ENCODE assay signal across 8 cellular contexts in the genomic region with DNA sequence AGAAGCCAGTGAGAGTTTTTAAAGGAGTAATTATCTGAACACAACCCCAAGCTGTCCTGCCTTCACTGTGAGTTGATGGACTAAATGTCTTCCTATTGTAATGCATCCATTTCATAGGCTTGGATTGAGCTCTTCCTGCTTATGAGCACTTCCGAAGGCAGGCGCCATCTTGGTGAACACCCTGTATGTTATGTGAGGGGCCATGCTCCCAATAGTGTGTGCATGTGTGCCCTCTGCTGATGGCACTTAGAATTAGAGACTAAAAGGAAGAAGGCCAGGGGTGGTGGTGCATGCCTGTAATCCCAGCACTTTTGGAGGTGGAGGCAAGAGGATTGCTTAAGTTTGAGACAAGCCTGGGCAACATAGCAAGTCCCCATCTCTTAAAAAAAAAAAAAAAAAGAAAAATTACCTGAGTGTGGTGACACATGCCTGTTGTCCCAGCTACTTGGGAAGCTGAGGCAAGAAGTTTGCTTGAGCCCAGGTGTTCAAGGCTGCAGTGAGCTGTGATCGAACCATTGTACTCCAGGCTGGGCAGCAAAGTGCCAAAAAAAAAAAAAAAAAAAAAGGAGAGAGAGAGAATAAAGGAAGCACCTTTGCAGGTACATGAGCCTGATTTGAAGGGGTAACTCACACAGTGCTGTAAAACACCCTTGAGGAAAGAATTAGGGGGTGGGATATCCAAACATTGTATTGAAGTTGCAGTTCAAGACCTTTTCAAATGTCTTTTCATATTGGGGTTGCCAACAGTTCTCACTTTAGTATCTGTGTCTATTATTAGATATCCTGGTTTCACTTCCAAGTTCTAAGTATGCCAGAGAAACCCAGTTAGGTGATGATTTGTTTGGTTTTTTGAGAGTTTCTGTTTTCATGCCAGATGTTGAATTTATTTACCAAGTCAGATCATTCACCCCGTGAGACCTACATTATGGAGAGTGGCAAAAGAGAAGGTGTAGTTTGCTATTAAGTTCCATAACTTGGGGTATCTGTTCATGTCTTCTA.
A peak's percentile ranks its signal among the peaks of the same experiment; 100 is the strongest.
DNase-seq lines count a peak whose midpoint lies in the region; ATAC-seq, FAIRE-seq and TF ChIP-seq lines count a peak whose summit lies in the region.

No MANE protein-coding gene starts in this region.

- no peak overlapping the region for H3K9ac ChIP-seq in K562 (ENCODE audit: insufficient read depth in 1 of 2, low read depth in 2 of 2, low read length in 2 of 2)

- ATAC-seq in HG02642 (IDR thresholded peaks at IDR 0.05; ENCODE audit: poor library complexity, unreplicated experiment) (peak; percentile 52), K562 (peak; percentile 74)

- TF ChIP-seq POLR2A in K562 (conservative IDR thresholded peaks at IDR 0.05): no peak
- TF ChIP-seq POLR2A in vagina (IDR thresholded peaks at IDR 0.05): no peak

- H2AFZ ChIP-seq in K562 (ENCODE audit: low read depth, low read length) (no peak overlapping the region), osteoblast (ENCODE audit: low read length) (no peak overlapping the region)

- no TSS peak for BruUV-seq in K562 (replicated peaks; lab: Mats Ljungman, UMichigan)

- H3K27ac ChIP-seq in K562 (ENCODE audit: extremely low read depth, low read depth, low read length) (no peak overlapping the region), osteoblast (ENCODE audit: low read depth, low read length) (peak overlapping the region; percentile 91), vagina (no peak overlapping the region)

- CTCF ChIA-PET in K562 (lab: Yijun Ruan, JAX; ENCODE audit: low intra/inter-chr PET ratio): no interaction called here

- POLR2A ChIA-PET in K562 (lab: Yijun Ruan, JAX): no interaction called here

- DNase-seq in BE2C: peak; percentile 49
- DNase-seq in GM13977 (ENCODE audit: low spot score): peak; percentile 32
- peak; percentile 8 for DNase-seq in NCI-H2029 (lab: John Stamatoyannopoulos, UW)
- peak in 2 of 4 experiments; percentile 12 to 22 for DNase-seq in K562 (ENCODE audit: extremely low read depth in 1 of 4, low spot score in 3 of 4)
- no peak for DNase-seq in osteoblast (ENCODE audit: insufficient read length, low spot score, missing footprints)
- no peak for DNase-seq in activated effector memory CD4-positive, alpha-beta T cell treated with anti-CD3 and anti-CD28 coated beads, Interleukin-2, amount 50 U/mL, for 16 hours
- no peak for DNase-seq in vagina (ENCODE audit: extremely low spot score in 2 of 2)

- H3K9me3 ChIP-seq in BE2C (no peaks in the 10 kb centered on the region), K562 (replicated peaks; ENCODE audit: control insufficient read depth, insufficient read depth, low read depth, low read length) (no peaks in the 10 kb centered on the region), osteoblast (ENCODE audit: low read depth, low read length) (no peaks in the 10 kb centered on the region), vagina (no peaks in the 10 kb centered on the region)

- TF ChIP-seq EP300 in K562 (IDR thresholded peaks at IDR 0.05; ENCODE audit: low read length): no peak

- in situ Hi-C loops in GM13977 (cut with MboI; ENCODE audit: low pct_unique_long_range_greater_than_20kb, low sequenced_read_pairs, unreplicated experiment) (no loop called here), K562 (cut with MboI) (no loop called here)

- H3K4me2 ChIP-seq in K562 (ENCODE audit: insufficient read depth, low read length) (no peak overlapping the region), osteoblast (ENCODE audit: insufficient read depth, low read length) (no peak overlapping the region)

- no peak for FAIRE-seq in K562 (lab: Jason Lieb, UNC)

- H3K4me1 ChIP-seq in BE2C: no peaks in the 10 kb centered on the region; the same call in 1 of the 2 replicates
- H3K4me1 ChIP-seq in K562 (replicated peaks in 1 of 2; ENCODE audit: control insufficient read depth in 2 of 2, insufficient read depth in 2 of 2, low read length in 2 of 2): no peaks in the 10 kb centered on the region
- peaks cover 58% of the 10 kb centered on the region for H3K4me1 ChIP-seq in osteoblast (ENCODE audit: insufficient read depth, low read length)
- H3K4me1 ChIP-seq in vagina: peaks cover 28% of the 10 kb centered on the region

- H3K27me3 ChIP-seq in BE2C (no peaks in the 10 kb centered on the region), K562 (ENCODE audit: control insufficient read depth in 2 of 2, insufficient read depth in 2 of 2, low read length in 2 of 2) (peaks cover 0 to 4% of the 10 kb centered on the region in 2 experiments; a peak in 2 of 5 replicates), osteoblast (ENCODE audit: insufficient read depth, low read length) (no peaks in the 10 kb centered on the region), vagina (no peaks in the 10 kb centered on the region)

- H3K4me3 ChIP-seq in BE2C (ENCODE audit: low read depth, low read length) (no peak overlapping the region), K562 (no peak overlapping the region), osteoblast (ENCODE audit: insufficient read depth, low read length) (no peak overlapping the region), vagina (no peak overlapping the region)

- H3K36me3 ChIP-seq in BE2C (no peaks in the 10 kb centered on the region), K562 (ENCODE audit: control insufficient read depth, insufficient read depth, low read length) (no peaks in the 10 kb centered on the region), osteoblast (ENCODE audit: insufficient read depth, low read length) (peaks cover 28% of the 10 kb centered on the region), vagina (peaks cover 0 to 4% of the 10 kb centered on the region in 2 donors)

- intact Hi-C loops in K562 (cut with micrococcal nuclease) (no loop called here), vagina (cut with DNase I) (no loop called here)

- H3K9me1 ChIP-seq in K562 (ENCODE audit: control insufficient read depth, insufficient read depth, low read length): no peaks in the 10 kb centered on the region

- H3K79me2 ChIP-seq in K562 (ENCODE audit: control insufficient read depth, insufficient read depth, low read length) (no peaks in the 10 kb centered on the region), osteoblast (ENCODE audit: insufficient read depth, low read length) (peaks cover 90% of the 10 kb centered on the region)

- peak; percentile 13 to 47; a peak in 2 of 4 replicates for TF ChIP-seq RAD21 in K562 (CRISPR knock-in tag; conservative IDR thresholded peaks at IDR 0.05 in 1 of 2, IDR thresholded peaks at IDR 0.05 in 1 of 2)

- peak; percentile 46 for TF ChIP-seq CTCF in BE2C (IDR thresholded peaks at IDR 0.05; ENCODE audit: low read depth, low read length)
- peak; percentile 52 for TF ChIP-seq CTCF in GM13977 (IDR thresholded peaks at IDR 0.05; ENCODE audit: extremely low read depth, insufficient read depth, missing control alignments)
- TF ChIP-seq CTCF in K562 (IDR thresholded peaks at IDR 0.05 in 2 of 3, conservative IDR thresholded peaks at IDR 0.05 in 1 of 3; ENCODE audit: insufficient read depth in 2 of 3, low read depth in 1 of 3, low read length in 3 of 3): peak in 2 of 3 experiments; percentile 17 to 40; a peak in 3 of 6 replicates
- peak; percentile 10 for TF ChIP-seq CTCF in osteoblast (IDR thresholded peaks at IDR 0.05; ENCODE audit: extremely low read depth, low read depth, low read length)
- no peak for TF ChIP-seq CTCF in vagina (IDR thresholded peaks at IDR 0.05)

- WGBS in K562 (ENCODE audit: insufficient coverage, low coverage, missing lambda C conversion rate): 2% methylated on average over 3 of the region's 4 CpGs

- no peaks in the 10 kb centered on the region for H4K20me1 ChIP-seq in K562 (replicated peaks; ENCODE audit: control insufficient read depth, insufficient read depth, low read length)
- peaks cover 41% of the 10 kb centered on the region for H4K20me1 ChIP-seq in osteoblast (ENCODE audit: insufficient read depth, low read length)

TF ChIP-seq in K562, 482 proteins besides CTCF, POLR2A, EP300 and RAD21:
- TF ChIP-seq MCM3 (IDR thresholded peaks at IDR 0.05): no peak
- TF ChIP-seq YY1 (IDR thresholded peaks at IDR 0.05; ENCODE audit: borderline replicate concordance in 1 of 3, control insufficient read depth in 1 of 3, extremely low read depth in 1 of 3, insufficient read depth in 3 of 3, insufficient read length in 1 of 3, insufficient replicate concordance in 2 of 3, low read depth in 1 of 3, low read length in 2 of 3): peak in 2 of 3 experiments; percentile 19 to 71

Comparison
In these comparisons a context has a peak if more than half of its experiments do, and no peak if none do; other contexts are left out.
1. DNase-seq: peak in BE2C (single experiment), GM13977 (single experiment) and NCI-H2029 (single experiment); none in osteoblast (single experiment), activated effector memory CD4-positive, alpha-beta T cell treated with anti-CD3 and anti-CD28 coated beads, Interleukin-2, amount 50 U/mL, for 16 hours (single experiment) and vagina (0 of 2).
2. CTCF ChIP-seq: peak in BE2C (single experiment), GM13977 (single experiment), K562 (2 of 3) and osteoblast (single experiment); none in vagina (0 of 3).